ENCODE assay signal across 25 cellular contexts in genomic region chr22:40808018-40808841, GRCh38. TPM values are rescaled to one million over a fixed set of nuclear protein-coding genes. Genes with fewer than 3 reads are reported as not detected.
DNase-seq lines count a peak whose midpoint lies in the region; ATAC-seq and TF ChIP-seq lines count a peak whose summit lies in the region.
"Had no signal": no experiment of that assay in that cellular context is flagged by ENCODE, and none has a peak within 500 bp of the region (broad histone marks: within the 10 kb centered on the region; RNA-seq: fewer than 3 reads in every experiment).

No MANE protein-coding gene starts in this region.

- H3K27me3 Mint-ChIP-seq in stimulated activated naive CD8-positive, alpha-beta T cell treated with anti-CD3 and anti-CD28 coated beads, Interleukin-15, amount 100 ng/mL, for 72 hours: no peaks in the 10 kb centered on the region

- H3K4me3 ChIP-seq in brain microvascular endothelial cell (ENCODE audit: low read depth, low read length) (no peak overlapping the region), left lung (no peak overlapping the region), esophagus squamous epithelium (no peak overlapping the region)
- H3K4me3 ChIP-seq: A549, heart right ventricle, Peyer's patch, spleen had no signal

- no peak for TF ChIP-seq CTCF in brain microvascular endothelial cell (IDR thresholded peaks at IDR 0.05; ENCODE audit: low read depth, low read length, missing control alignments)
- TF ChIP-seq CTCF in left lung (IDR thresholded peaks at IDR 0.05): no peak
- no peak for TF ChIP-seq CTCF in esophagus squamous epithelium (IDR thresholded peaks at IDR 0.05)

- H3K4me1 ChIP-seq in left lung: peaks cover 0 to 10% of the 10 kb centered on the region in 2 donors
- H3K4me1 ChIP-seq in esophagus squamous epithelium: peaks cover 0 to 3% (median 0%) of the 10 kb centered on the region in 3 donors
- H3K4me1 ChIP-seq: Peyer's patch had no signal

- H3K9me3 ChIP-seq in left lung (no peaks in the 10 kb centered on the region), esophagus squamous epithelium (no peaks in the 10 kb centered on the region)
- H3K9me3 ChIP-seq: A549, heart right ventricle, Peyer's patch, SK-N-SH, spleen had no signal

- no peaks in the 10 kb centered on the region for H3K9me3 Mint-ChIP-seq in stimulated activated naive CD8-positive, alpha-beta T cell treated with anti-CD3 and anti-CD28 coated beads, Interleukin-15, amount 100 ng/mL, for 72 hours
- H3K9me3 Mint-ChIP-seq: WTC11 had no signal

- H3K4me3 Mint-ChIP-seq in stimulated activated naive CD8-positive, alpha-beta T cell treated with anti-CD3 and anti-CD28 coated beads, Interleukin-15, amount 100 ng/mL, for 72 hours: no peak overlapping the region
- H3K4me3 Mint-ChIP-seq: WTC11 had no signal

- H3K27me3 ChIP-seq in brain microvascular endothelial cell (replicated peaks) (no peaks in the 10 kb centered on the region), left lung (no peaks in the 10 kb centered on the region), esophagus squamous epithelium (no peaks in the 10 kb centered on the region)
- H3K27me3 ChIP-seq: heart right ventricle, Peyer's patch, spleen had no signal

- WGBS in esophagus squamous epithelium, 2 donors: 52 to 57% methylated on average over 6 of the region's 6 CpGs

- H3K27ac ChIP-seq in brain microvascular endothelial cell (peak overlapping the region; percentile 72), left lung (no peak overlapping the region), esophagus squamous epithelium (no peak overlapping the region)
- H3K27ac ChIP-seq: A549, heart right ventricle, Peyer's patch had no signal

- peaks cover 16% of the 10 kb centered on the region for H3K4me1 Mint-ChIP-seq in stimulated activated naive CD8-positive, alpha-beta T cell treated with anti-CD3 and anti-CD28 coated beads, Interleukin-15, amount 100 ng/mL, for 72 hours

- no peak for DNase-seq in stimulated activated naive CD8-positive, alpha-beta T cell treated with anti-CD3 and anti-CD28 coated beads, Interleukin-15, amount 100 ng/mL, for 72 hours
- DNase-seq in stimulated activated naive CD8-positive, alpha-beta T cell treated with anti-CD3 and anti-CD28 coated beads, Interleukin-15, Interleukin-2, amounts not matched to agents 100 U/mL and 50 U/mL, for 24 hours: no peak
- no peak for DNase-seq in brain microvascular endothelial cell
- no peak for DNase-seq in left lung
- DNase-seq in D341Med (ENCODE audit: low spot score): no peak
- DNase-seq in NCI-H2107 (lab: John Stamatoyannopoulos, UW): no peak
- no peak for DNase-seq in esophagus squamous epithelium (lab: John Stamatoyannopoulos, UW)
- DNase-seq: activated CD4-positive, alpha-beta T cell treated with anti-CD3 and anti-CD28 coated beads, Interleukin-2, amount 50 U/mL, for 48 hours; amniotic stem cell; C1 segment of cervical spinal cord; caudate nucleus; effector CD8-positive, alpha-beta T cell; heart right ventricle; NCI-H187; NCI-H345; Peyer's patch; SK-N-SH; spleen; stimulated activated CD4-positive, alpha-beta T cell treated with anti-CD3 and anti-CD28 coated beads, Interleukin-4, amount 100 ng/mL, for 4 hours had no signal

- TF ChIP-seq POLR2A in esophagus squamous epithelium (IDR thresholded peaks at IDR 0.05): no peak

- intact Hi-C loops in left lung (cut with DNase I): no loop called here
- intact Hi-C loops in esophagus squamous epithelium (cut with DNase I): loop anchor here (10.0 kb wide), 1 partner anchor 1393 kb away; no protein-coding TSS in a partner anchor

- ATAC-seq in stimulated activated naive CD8-positive, alpha-beta T cell treated with anti-CD3 and anti-CD28 coated beads, Interleukin-15, amount 100 ng/mL, for 72 hours: no peak
- no peak for ATAC-seq in stimulated activated naive CD8-positive, alpha-beta T cell treated with anti-CD3 and anti-CD28 coated beads, Interleukin-15, Interleukin-2, amounts not matched to agents 100 U/mL and 50 U/mL, for 24 hours
- ATAC-seq in left lung (peak; percentile 67), HG02981 (IDR thresholded peaks at IDR 0.05; ENCODE audit: unreplicated experiment) (no peak)
- ATAC-seq: A549, heart right ventricle, WTC11 had no signal

- no peaks in the 10 kb centered on the region for H3K36me3 ChIP-seq in brain microvascular endothelial cell (replicated peaks)
- no peaks in the 10 kb centered on the region for H3K36me3 ChIP-seq in left lung
- H3K36me3 ChIP-seq in esophagus squamous epithelium: peaks cover 0 to 10% (median 0%) of the 10 kb centered on the region in 3 donors
- H3K36me3 ChIP-seq: Peyer's patch had no signal

- in situ Hi-C loops in brain microvascular endothelial cell (cut with HindIII; ENCODE audit: low pct_ligation_motif_present, low sequenced_read_pairs): no loop called here

- peak overlapping the region; percentile 11 to 63 for H3K27ac Mint-ChIP-seq in stimulated activated naive CD8-positive, alpha-beta T cell treated with anti-CD3 and anti-CD28 coated beads, Interleukin-15, amount 100 ng/mL, for 72 hours
- H3K27ac Mint-ChIP-seq: WTC11 had no signal

RNA-seq across cellular contexts. Expression of gene SLC25A17, which starts 10.9 kb away (rescaled TPM):
- total RNA-seq in left lung (10 to 100 TPM; 18.3 to 18.5 TPM), esophagus squamous epithelium (10 to 100 TPM; 11.0 to 19.0 (median 15.5) TPM)

RNA-seq across cellular contexts. Expression of gene ST13, which starts 48.2 kb away (rescaled TPM):
- total RNA-seq in left lung (100 to 1,000 TPM; 161 to 189 TPM), esophagus squamous epithelium (100 to 1,000 TPM in 2 of 4 donors, 10 to 100 TPM in 2; 56.2 to 189 (median 104) TPM)

RNA-seq across cellular contexts. Expression of gene XPNPEP3, which starts 48.7 kb away (rescaled TPM):
- total RNA-seq in left lung: 10 to 100 TPM; 23.2 to 24.6 TPM
- total RNA-seq in esophagus squamous epithelium: 10 to 100 TPM in 1 of 4 donors, 1 to 10 TPM in 3; 6.9 to 16.1 (median 9.0) TPM

RNA-seq across cellular contexts. Expression of gene DNAJB7, which starts 53.7 kb away (rescaled TPM):
- total RNA-seq in left lung: not detected
- total RNA-seq in esophagus squamous epithelium: not detected
- total RNA-seq: heart right ventricle, lower leg skin, renal cortical epithelial cell, spleen, urinary bladder, WTC11 had no signal
